11 cellular contexts compared by ENCODE assay signal in genomic region chr7:37656913-37657530, GRCh38. TPM values are rescaled to one million over a fixed set of nuclear protein-coding genes. Genes with fewer than 3 reads are reported as not detected.
DNase-seq lines count a peak whose midpoint lies in the region; ATAC-seq and TF ChIP-seq lines count a peak whose summit lies in the region.
"Had no signal": no experiment of that assay in that cellular context is flagged by ENCODE, and none has a peak within 500 bp of the region (broad histone marks: within the 10 kb centered on the region; RNA-seq: fewer than 3 reads in every experiment).

No MANE protein-coding gene starts in this region.

- no peak for TF ChIP-seq POLR2A in gastrocnemius medialis (IDR thresholded peaks at IDR 0.05)

- no peaks in the 10 kb centered on the region for H3K4me1 Mint-ChIP-seq in activated T-cell treated with anti-CD3 and anti-CD28 coated beads, Interleukin-2, amount 50 U/mL, for 72 hours (ENCODE audit: low read depth)
- peaks cover 13% of the 10 kb centered on the region for H3K4me1 Mint-ChIP-seq in stimulated activated memory B cell treated with anti-CD40 and anti-IgM and Interleukin-4, amounts not matched to agents 10 μg/mL and 1 μg/mL and 100 μg/mL, for 72 hours

- peaks cover 18% of the 10 kb centered on the region for H3K27me3 Mint-ChIP-seq in activated T-cell treated with anti-CD3 and anti-CD28 coated beads, Interleukin-2, amount 50 U/mL, for 72 hours (ENCODE audit: low read depth)
- H3K27me3 Mint-ChIP-seq in stimulated activated memory B cell treated with anti-CD40 and anti-IgM and Interleukin-4, amounts not matched to agents 10 μg/mL and 1 μg/mL and 100 μg/mL, for 72 hours: peaks cover 6% of the 10 kb centered on the region

- H3K4me3 ChIP-seq in MG63 (no peak overlapping the region), gastrocnemius medialis (no peak overlapping the region)

- TF ChIP-seq CTCF in gastrocnemius medialis (IDR thresholded peaks at IDR 0.05 in 4 of 5, conservative IDR thresholded peaks at IDR 0.05 in 1 of 5): no peak

- no peak for ATAC-seq in activated T-cell treated with anti-CD3 and anti-CD28 coated beads, Interleukin-2, amount 50 U/mL, for 72 hours (replicated peaks in 1 of 2)
- ATAC-seq in HG02642 (IDR thresholded peaks at IDR 0.05; ENCODE audit: poor library complexity, unreplicated experiment) (peak; percentile 95), HG03575 (IDR thresholded peaks at IDR 0.05; ENCODE audit: extremely low read depth, insufficient number of reproducible peaks, low FRiP score, unreplicated experiment) (peak; percentile 61), gastrocnemius medialis (no peak)
- peak; percentile 73 for ATAC-seq in stimulated activated memory B cell treated with anti-CD40 and anti-IgM and Interleukin-4, amounts not matched to agents 10 μg/mL and 1 μg/mL and 100 μg/mL, for 72 hours

- H3K4me3 Mint-ChIP-seq in activated T-cell treated with anti-CD3 and anti-CD28 coated beads, Interleukin-2, amount 50 U/mL, for 72 hours: no peak overlapping the region
- no peak overlapping the region for H3K4me3 Mint-ChIP-seq in stimulated activated memory B cell treated with anti-CD40 and anti-IgM and Interleukin-4, amounts not matched to agents 10 μg/mL and 1 μg/mL and 100 μg/mL, for 72 hours

- H3K27me3 ChIP-seq in MG63: no peaks in the 10 kb centered on the region; the same call in 1 of the 2 replicates
- H3K27me3 ChIP-seq in gastrocnemius medialis: no peaks in the 10 kb centered on the region

- H3K36me3 Mint-ChIP-seq in activated T-cell treated with anti-CD3 and anti-CD28 coated beads, Interleukin-2, amount 50 U/mL, for 72 hours (ENCODE audit: insufficient read depth in 2 of 2): no peaks in the 10 kb centered on the region
- H3K36me3 Mint-ChIP-seq in stimulated activated memory B cell treated with anti-CD40 and anti-IgM and Interleukin-4, amounts not matched to agents 10 μg/mL and 1 μg/mL and 100 μg/mL, for 72 hours: no peaks in the 10 kb centered on the region

- intact Hi-C loops in gastrocnemius medialis (cut with DNase I; ENCODE audit: low total_unique reads): no loop called here

- no peaks in the 10 kb centered on the region for H3K9me3 ChIP-seq in MG63
- H3K9me3 ChIP-seq in gastrocnemius medialis: no peaks in the 10 kb centered on the region

- H3K4me1 ChIP-seq in gastrocnemius medialis: no peaks in the 10 kb centered on the region

- H3K27ac Mint-ChIP-seq in activated T-cell treated with anti-CD3 and anti-CD28 coated beads, Interleukin-2, amount 50 U/mL, for 72 hours: peak overlapping the region; percentile 39
- H3K27ac Mint-ChIP-seq in stimulated activated memory B cell treated with anti-CD40 and anti-IgM and Interleukin-4, amounts not matched to agents 10 μg/mL and 1 μg/mL and 100 μg/mL, for 72 hours: no peak overlapping the region

- H3K9me3 Mint-ChIP-seq in activated T-cell treated with anti-CD3 and anti-CD28 coated beads, Interleukin-2, amount 50 U/mL, for 72 hours: peaks cover 0 to 2% of the 10 kb centered on the region in 2 donors
- no peaks in the 10 kb centered on the region for H3K9me3 Mint-ChIP-seq in stimulated activated memory B cell treated with anti-CD40 and anti-IgM and Interleukin-4, amounts not matched to agents 10 μg/mL and 1 μg/mL and 100 μg/mL, for 72 hours

- no peak for DNase-seq in activated T-cell treated with anti-CD3 and anti-CD28 coated beads, Interleukin-2, amount 50 U/mL, for 72 hours
- DNase-seq in activated T-cell treated with anti-CD3 and anti-CD28 coated beads, Interleukin-2, amount 50 U/mL, for 48 hours: no peak
- DNase-seq in MG63: no peak
- DNase-seq in NCI-H345 treated with DMSO at 0.1 percent for 48 hours (lab: John Stamatoyannopoulos, UW; ENCODE audit: unreplicated experiment): no peak
- DNase-seq in gastrocnemius medialis: no peak
- DNase-seq: activated CD4-positive, CD25-positive, alpha-beta regulatory T cell; NK-92 treated with Interleukin-12 subunit alpha and Interleukin-12 subunit beta, amount 100 ng/mL, for 24 hours had no signal

- in situ Hi-C loops in gastrocnemius medialis (cut with MboI; ENCODE audit: low sequenced_read_pairs in 4 of 4): no loop called here

- no peak overlapping the region for H3K27ac ChIP-seq in gastrocnemius medialis

- H3K36me3 ChIP-seq in MG63: no peaks in the 10 kb centered on the region
- H3K36me3 ChIP-seq in gastrocnemius medialis: no peaks in the 10 kb centered on the region

RNA-seq across cellular contexts. Expression of gene GPR141, which starts 26.5 kb away (rescaled TPM):
- not detected for total RNA-seq in activated T-cell treated with anti-CD3 and anti-CD28 coated beads, Interleukin-2, amount 50 U/mL, for 72 hours
- not detected in 2 replicates for total RNA-seq in MG63 (2014; rRNA removed; shearing (Covaris generic); ENCODE audit: low replicate concordance)
- total RNA-seq in gastrocnemius medialis: not detected
- total RNA-seq: A673 had no signal

Comparison
In these comparisons a context has a peak if more than half of its experiments do, and no peak if none do; other contexts are left out.
1. ATAC-seq: peak in HG02642 (single experiment), HG03575 (single experiment) and stimulated activated memory B cell treated with anti-CD40 and anti-IgM and Interleukin-4, amounts not matched to agents 10 μg/mL and 1 μg/mL and 100 μg/mL, for 72 hours (single experiment); none in activated T-cell treated with anti-CD3 and anti-CD28 coated beads, Interleukin-2, amount 50 U/mL, for 72 hours (0 of 2) and gastrocnemius medialis (0 of 2).